ENCODE assay signal across 22 cellular contexts in the genomic region with DNA sequence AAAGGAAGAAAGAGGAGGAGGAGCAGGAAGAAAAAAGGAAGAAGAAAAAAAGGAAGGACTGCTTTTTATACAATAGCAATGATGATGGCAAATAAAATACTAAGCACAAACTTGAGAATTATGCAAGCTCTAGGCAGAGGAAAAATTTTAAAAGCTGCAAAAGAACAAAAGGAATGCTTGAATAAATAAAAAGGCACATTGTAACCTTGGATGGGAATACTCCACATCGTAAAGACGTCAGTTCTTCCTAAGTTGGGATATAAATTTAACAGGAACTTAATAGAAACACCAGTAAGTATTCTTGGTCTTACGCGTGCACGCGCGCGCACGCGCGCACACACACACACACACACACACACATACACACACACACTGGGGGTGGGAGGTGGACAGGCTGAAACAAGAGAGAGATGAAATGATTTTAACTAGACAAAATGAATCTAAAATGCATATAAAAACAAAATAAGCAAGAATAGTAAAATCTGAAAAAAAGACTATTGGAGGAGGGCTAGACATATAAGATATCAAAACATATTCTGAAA. TPM values are rescaled to one million over a fixed set of nuclear protein-coding genes. Genes with fewer than 3 reads are reported as not detected.
DNase-seq lines count a peak whose midpoint lies in the region; ATAC-seq and TF ChIP-seq lines count a peak whose summit lies in the region.
"Had no signal": no experiment of that assay in that cellular context is flagged by ENCODE, and none has a peak within 500 bp of the region (broad histone marks: within the 10 kb centered on the region; RNA-seq: fewer than 3 reads in every experiment).

No MANE protein-coding gene starts in this region.

- no peak for ATAC-seq in lower lobe of right lung
- ATAC-seq: GM23338, PC-3 had no signal

- intact Hi-C loops in uterus (cut with DNase I; ENCODE audit: low total_unique reads) (no loop called here), left ventricle myocardium inferior (cut with micrococcal nuclease) (no loop called here), lower lobe of right lung (cut with DNase I) (no loop called here)

- TF ChIP-seq POLR2A in uterus (IDR thresholded peaks at IDR 0.05): no peak

- H3K27ac ChIP-seq in uterus: peak overlapping the region; percentile 33 to 36
- H3K27ac ChIP-seq in left ventricle myocardium inferior (replicated peaks): no peak overlapping the region
- no peak overlapping the region for H3K27ac ChIP-seq in lower lobe of right lung

- DNase-seq in AG09309 (ENCODE audit: low read depth) (peak; percentile 20), LNCaP clone FGC (ENCODE audit: low read depth) (peak; percentile 86), nephron progenitor cell (no peak), uterus (peak in 1 of 2 donors; percentile 30), left ventricle myocardium inferior (no peak), lower lobe of right lung (no peak)
- no peak for DNase-seq in activated T-cell treated with anti-CD3 and anti-CD28 coated beads, Interleukin-2, amount 50 U/mL, for 24 hours
- DNase-seq: BE2C; Calu3; DMS79 treated with DMSO at 0.1 percent for 48 hours; H9; IMR-90; KG1; MM.1S; NCI-H2029; NCI-H446 treated with DMSO at 0.1 percent for 48 hours; NCI-H526; NCI-H82; NK-92 treated with Interleukin-12 subunit alpha and Interleukin-12 subunit beta, amount 100 ng/mL, for 24 hours; PC-3; SK-N-SH had no signal

- H3K4me1 ChIP-seq in uterus: no peaks in the 10 kb centered on the region
- no peaks in the 10 kb centered on the region for H3K4me1 ChIP-seq in left ventricle myocardium inferior
- no peaks in the 10 kb centered on the region for H3K4me1 ChIP-seq in lower lobe of right lung
- H3K4me1 ChIP-seq: BE2C had no signal

- no peak overlapping the region for H3K4me3 ChIP-seq in AG09309 (ENCODE audit: control insufficient read depth, low read depth, low read length)
- H3K4me3 ChIP-seq in LNCaP clone FGC (ENCODE audit: low read depth, low read length): no peak overlapping the region
- H3K4me3 ChIP-seq in uterus: no peak overlapping the region
- H3K4me3 ChIP-seq in left ventricle myocardium inferior: no peak overlapping the region
- no peak overlapping the region for H3K4me3 ChIP-seq in lower lobe of right lung
- H3K4me3 ChIP-seq: GM23338 had no signal

- H3K4me1 Mint-ChIP-seq in nephron progenitor cell: peaks cover 7% of the 10 kb centered on the region
- no peaks in the 10 kb centered on the region for H3K4me1 Mint-ChIP-seq in activated T-cell treated with anti-CD3 and anti-CD28 coated beads, Interleukin-2, amount 50 U/mL, for 24 hours (ENCODE audit: low read depth)
- H3K4me1 Mint-ChIP-seq: GM23338 had no signal

- H3K27me3 ChIP-seq in uterus (no peaks in the 10 kb centered on the region), left ventricle myocardium inferior (ENCODE audit: low read depth) (peaks cover 11% of the 10 kb centered on the region), lower lobe of right lung (ENCODE audit: low read depth) (no peaks in the 10 kb centered on the region)
- H3K27me3 ChIP-seq: BE2C had no signal

- no peak overlapping the region for H3K4me3 Mint-ChIP-seq in nephron progenitor cell
- no peak overlapping the region for H3K4me3 Mint-ChIP-seq in activated T-cell treated with anti-CD3 and anti-CD28 coated beads, Interleukin-2, amount 50 U/mL, for 24 hours
- H3K4me3 Mint-ChIP-seq: GM23338, H9 had no signal

- H3K27ac Mint-ChIP-seq in nephron progenitor cell: peak overlapping the region; percentile 28
- no peak overlapping the region for H3K27ac Mint-ChIP-seq in activated T-cell treated with anti-CD3 and anti-CD28 coated beads, Interleukin-2, amount 50 U/mL, for 24 hours
- H3K27ac Mint-ChIP-seq: GM23338, H9 had no signal

- H3K27me3 Mint-ChIP-seq in nephron progenitor cell (ENCODE audit: low read depth, poor library complexity): peaks cover 13% of the 10 kb centered on the region
- H3K27me3 Mint-ChIP-seq in activated T-cell treated with anti-CD3 and anti-CD28 coated beads, Interleukin-2, amount 50 U/mL, for 24 hours: peaks cover 11% of the 10 kb centered on the region

- TF ChIP-seq CTCF in AG09309 (IDR thresholded peaks at IDR 0.05; ENCODE audit: control insufficient read depth, insufficient read depth, low read depth, low read length, missing control alignments): no peak
- no peak for TF ChIP-seq CTCF in LNCaP clone FGC (IDR thresholded peaks at IDR 0.05; ENCODE audit: control insufficient read depth, extremely low read depth, insufficient read depth)
- TF ChIP-seq CTCF in nephron progenitor cell (IDR thresholded peaks at IDR 0.05): no peak
- TF ChIP-seq CTCF in uterus (IDR thresholded peaks at IDR 0.05): no peak
- TF ChIP-seq CTCF in left ventricle myocardium inferior (IDR thresholded peaks at IDR 0.05; ENCODE audit: borderline replicate concordance): no peak
- TF ChIP-seq CTCF in lower lobe of right lung (IDR thresholded peaks at IDR 0.05): no peak

- H3K36me3 ChIP-seq in uterus (no peaks in the 10 kb centered on the region), left ventricle myocardium inferior (no peaks in the 10 kb centered on the region), lower lobe of right lung (no peaks in the 10 kb centered on the region)
- H3K36me3 ChIP-seq: BE2C had no signal

- H3K9me3 ChIP-seq in uterus: no peaks in the 10 kb centered on the region
- no peaks in the 10 kb centered on the region for H3K9me3 ChIP-seq in left ventricle myocardium inferior (replicated peaks)
- no peaks in the 10 kb centered on the region for H3K9me3 ChIP-seq in lower lobe of right lung
- H3K9me3 ChIP-seq: BE2C, SK-N-SH had no signal

- H3K36me3 Mint-ChIP-seq in nephron progenitor cell (ENCODE audit: low read depth): no peaks in the 10 kb centered on the region
- H3K36me3 Mint-ChIP-seq in activated T-cell treated with anti-CD3 and anti-CD28 coated beads, Interleukin-2, amount 50 U/mL, for 24 hours (ENCODE audit: low read depth): no peaks in the 10 kb centered on the region

- peaks cover 13% of the 10 kb centered on the region for H3K9me3 Mint-ChIP-seq in nephron progenitor cell
- no peaks in the 10 kb centered on the region for H3K9me3 Mint-ChIP-seq in activated T-cell treated with anti-CD3 and anti-CD28 coated beads, Interleukin-2, amount 50 U/mL, for 24 hours

RNA-seq across cellular contexts. Expression of gene SERPINA3, which starts 43.0 kb away (rescaled TPM):
- total RNA-seq in uterus: 100 to 1,000 TPM in 1 of 4 donors, 10 to 100 TPM in 1, 1 to 10 TPM in 2; 1.7 to 109 (median 17.6) TPM
- 45.5 TPM for total RNA-seq in left ventricle myocardium inferior
- total RNA-seq in lower lobe of right lung: 74.6 TPM
- total RNA-seq: GM23338, H9, PC-3 had no signal

Comparison
In these comparisons a context has a peak if more than half of its experiments do, and no peak if none do; other contexts are left out.
1. DNase-seq: peak in AG09309 (single experiment) and LNCaP clone FGC (single experiment); none in nephron progenitor cell (single experiment), activated T-cell treated with anti-CD3 and anti-CD28 coated beads, Interleukin-2, amount 50 U/mL, for 24 hours (single experiment), left ventricle myocardium inferior (single experiment) and lower lobe of right lung (single experiment).
2. H3K27ac ChIP-seq: peak in uterus (2 of 2); none in left ventricle myocardium inferior (single experiment) and lower lobe of right lung (single experiment).